ENCODE assay signal across 21 cellular contexts in the genomic region with DNA sequence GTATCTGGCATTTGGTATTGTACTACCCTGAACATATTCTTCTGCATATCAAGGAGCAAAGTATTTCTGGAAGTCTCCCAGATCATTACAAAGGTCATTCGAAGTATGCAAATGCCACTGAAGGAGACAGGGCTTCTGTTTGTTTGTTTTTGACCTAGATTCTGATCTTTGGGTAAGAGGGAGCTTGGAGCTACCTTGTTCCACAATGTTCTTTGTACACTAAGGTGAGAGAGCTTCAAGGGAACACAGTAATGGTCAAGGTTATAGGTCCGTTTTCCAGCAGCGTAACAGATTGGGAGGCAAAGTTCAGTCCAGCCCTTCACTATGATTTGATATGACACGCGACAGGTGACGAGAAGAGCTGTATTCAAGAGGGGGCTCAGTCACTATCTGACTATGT. TPM values are rescaled to one million over a fixed set of nuclear protein-coding genes. Genes with fewer than 3 reads are reported as not detected.
"Had no signal": no experiment of that assay in that cellular context is flagged by ENCODE, and none has a peak within 500 bp of the region (broad histone marks: within the 10 kb centered on the region; RNA-seq: fewer than 3 reads in every experiment).

No MANE protein-coding gene starts in this region.

- H3K27me3 ChIP-seq: SJSA1 had no signal

- DNase-seq: Kasumi-1, MM.1S, NCI-H1092 treated with DMSO at 0.1 percent for 48 hours, NCI-H1436, NCI-H187, NCI-H2029, NCI-H2081 treated with DMSO at 0.1 percent for 48 hours, NCI-H2171, NCI-H345, NCI-H446 treated with DMSO at 0.1 percent for 48 hours, NCI-H510A treated with DMSO at 0.1 percent for 48 hours, NCI-H69, NCI-H774, Right ventricle myocardium superior, RPMI8226, SIG-M5 had no signal

- H3K4me3 ChIP-seq: K562, SJSA1, SK-N-MC had no signal

- H3K36me3 ChIP-seq: SJSA1 had no signal

- H3K27ac ChIP-seq: KMS-11, SJSA1, SK-N-MC had no signal

- H3K9me3 ChIP-seq: SJSA1 had no signal

- H3K4me1 ChIP-seq: SJSA1 had no signal

- H3K4me2 ChIP-seq: KMS-11 had no signal

- H3K9ac ChIP-seq: KMS-11 had no signal

- ATAC-seq: K562 had no signal

RNA-seq across cellular contexts. Expression of gene OPCML, which starts 10.0 kb away (rescaled TPM):
- total RNA-seq: K562 had no signal
- polyA plus RNA-seq: IgD-negative memory B cell, K562 had no signal
